ENCODE assay signal across 26 cellular contexts in the genomic region with DNA sequence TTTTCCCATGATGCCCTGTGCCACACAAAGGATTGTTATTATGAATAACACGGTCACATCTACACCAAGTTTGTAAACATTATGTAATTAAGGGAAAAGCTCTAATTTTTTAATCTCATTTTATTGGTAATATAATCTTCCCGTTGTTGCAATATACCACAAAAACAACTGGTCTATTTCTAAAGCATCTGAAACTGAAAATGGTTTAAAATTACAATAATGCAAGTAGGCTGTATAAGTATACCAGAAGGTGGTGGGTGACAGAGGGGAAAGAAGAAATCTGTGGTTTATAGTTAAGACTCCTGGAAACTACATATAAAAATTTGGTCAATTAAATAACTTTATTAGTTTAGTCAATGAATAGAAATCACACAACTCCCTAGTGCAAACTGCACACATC. TPM values are rescaled to one million over a fixed set of nuclear protein-coding genes. Genes with fewer than 3 reads are reported as not detected.
DNase-seq lines count a peak whose midpoint lies in the region; ATAC-seq and TF ChIP-seq lines count a peak whose summit lies in the region.
"Had no signal": no experiment of that assay in that cellular context is flagged by ENCODE, and none has a peak within 500 bp of the region (broad histone marks: within the 10 kb centered on the region; RNA-seq: fewer than 3 reads in every experiment).

No MANE protein-coding gene starts in this region.

- H3K27me3 Mint-ChIP-seq in T-helper 1 cell treated with Interleukin-12 subunit alpha and Interleukin-12 subunit beta and Interleukin-4 antibody, amounts not matched to agents 30 μg/mL and 1 μg/mL, for 36 hours (ENCODE audit: low read depth), result no peaks in the 10 kb centered on the region
- no peaks in the 10 kb centered on the region for H3K27me3 Mint-ChIP-seq in central memory CD8-positive, alpha-beta T cell
- H3K27me3 Mint-ChIP-seq: naive thymus-derived CD4-positive, alpha-beta T cell; type B pancreatic cell had no signal

- no peak for ATAC-seq in central memory CD8-positive, alpha-beta T cell (replicated peaks; ENCODE audit: extremely low read depth, poor library complexity, severe bottlenecking)
- ATAC-seq in GM18861 (IDR thresholded peaks at IDR 0.05; ENCODE audit: unreplicated experiment), result no peak
- ATAC-seq in HG03108 (IDR thresholded peaks at IDR 0.05; ENCODE audit: unreplicated experiment), result no peak
- ATAC-seq: foreskin keratinocyte; HepG2; left lung; naive thymus-derived CD4-positive, alpha-beta T cell; right cardiac atrium had no signal

- POLR2A ChIA-PET in OCI-LY7 (lab: Charles Lee), result interaction anchor here (0.5 to 1.2 kb wide), 2 partner anchors 37 to 38 kb away, joined by 4 read pairs; no protein-coding TSS in a partner anchor

- H3K4me2 ChIP-seq in OCI-LY7 (ENCODE audit: low read length), result peak overlapping the region; percentile 86

- peak overlapping the region; percentile 59 for H3K27ac ChIP-seq in OCI-LY7 (ENCODE audit: low read depth, low read length, poor library complexity, severe bottlenecking)
- H3K27ac ChIP-seq: 22Rv1, foreskin keratinocyte, HL-60, left lung had no signal

- H3K36me3 ChIP-seq in OCI-LY7 (ENCODE audit: insufficient read depth, low read length), result peaks cover 43% of the 10 kb centered on the region
- H3K36me3 ChIP-seq: left lung had no signal

- peaks cover 6% of the 10 kb centered on the region for H3K9me3 Mint-ChIP-seq in T-helper 1 cell treated with Interleukin-12 subunit alpha and Interleukin-12 subunit beta and Interleukin-4 antibody, amounts not matched to agents 30 μg/mL and 1 μg/mL, for 36 hours
- H3K9me3 Mint-ChIP-seq in central memory CD8-positive, alpha-beta T cell, result peaks cover under 1% of the 10 kb centered on the region

- no peak for DNase-seq in T-helper 1 cell
- DNase-seq in OCI-LY7 (ENCODE audit: low spot score), result no peak
- DNase-seq in central memory CD8-positive, alpha-beta T cell (ENCODE audit: low spot score in 2 of 2), result no peak
- no peak for DNase-seq in NCI-H146 (lab: John Stamatoyannopoulos, UW)
- DNase-seq: AML-193; cerebellar nuclear complex; COR-L47; H9; left lung; naive thymus-derived CD4-positive, alpha-beta T cell; NCI-H1694; NCI-H526 treated with DMSO at 0.1 percent for 48 hours; OCI-M1; right cardiac atrium; stimulated activated CD4-positive, alpha-beta T cell treated with anti-CD3 and anti-CD28 coated beads, Interleukin-12 subunit alpha, Interleukin-12 subunit beta, amount 100 ng/mL, for 4 hours; stimulated activated CD4-positive, alpha-beta T cell treated with anti-CD3 and anti-CD28 coated beads, Interleukin-4, amount 100 ng/mL, for 4 hours had no signal

- no peaks in the 10 kb centered on the region for H3K9me2 ChIP-seq in OCI-LY7 (ENCODE audit: insufficient read depth, low read length)

- TF ChIP-seq CTCF in OCI-LY7 (conservative IDR thresholded peaks at IDR 0.05; ENCODE audit: low read length), result no peak

- peaks cover 43% of the 10 kb centered on the region for H4K20me1 ChIP-seq in OCI-LY7 (ENCODE audit: insufficient read depth, low read length)

- peak overlapping the region; percentile 39 for H3K4me3 Mint-ChIP-seq in T-helper 1 cell treated with Interleukin-12 subunit alpha and Interleukin-12 subunit beta and Interleukin-4 antibody, amounts not matched to agents 30 μg/mL and 1 μg/mL, for 36 hours
- H3K4me3 Mint-ChIP-seq in central memory CD8-positive, alpha-beta T cell, result peak overlapping the region; percentile 100
- H3K4me3 Mint-ChIP-seq: activated naive CD4-positive, alpha-beta T cell treated with anti-CD3 and anti-CD28 coated beads for 36 hours; H9; type B pancreatic cell had no signal

- intact Hi-C loops in OCI-LY7 (cut with micrococcal nuclease; ENCODE audit: unreplicated experiment), result no loop called here

- CTCF ChIA-PET in OCI-LY7 (lab: Charles Lee; ENCODE audit: unreplicated experiment), result no interaction called here

- peaks cover 95% of the 10 kb centered on the region for H3K79me2 ChIP-seq in OCI-LY7 (ENCODE audit: insufficient read depth, low read depth, low read length)

- H3K9me3 ChIP-seq in OCI-LY7 (ENCODE audit: low read length), result peaks cover 10% of the 10 kb centered on the region; the same call in 1 of the 2 replicates
- H3K9me3 ChIP-seq: left lung had no signal

- H3K4me1 Mint-ChIP-seq in T-helper 1 cell treated with Interleukin-12 subunit alpha and Interleukin-12 subunit beta and Interleukin-4 antibody, amounts not matched to agents 30 μg/mL and 1 μg/mL, for 36 hours (ENCODE audit: low read depth), result peaks cover 58% of the 10 kb centered on the region
- H3K4me1 Mint-ChIP-seq in central memory CD8-positive, alpha-beta T cell, result peaks cover 71% of the 10 kb centered on the region

- no peak overlapping the region for H2AFZ ChIP-seq in OCI-LY7 (ENCODE audit: low read length)

- no TSS peak for BruUV-seq in OCI-LY7 (replicated peaks; lab: Mats Ljungman, UMichigan)

- peak overlapping the region; percentile 83 for H3K27ac Mint-ChIP-seq in T-helper 1 cell treated with Interleukin-12 subunit alpha and Interleukin-12 subunit beta and Interleukin-4 antibody, amounts not matched to agents 30 μg/mL and 1 μg/mL, for 36 hours
- peak overlapping the region; percentile 79 for H3K27ac Mint-ChIP-seq in central memory CD8-positive, alpha-beta T cell (ENCODE audit: low read depth)
- H3K27ac Mint-ChIP-seq: activated naive CD4-positive, alpha-beta T cell treated with anti-CD3 and anti-CD28 coated beads for 36 hours; H9; type B pancreatic cell had no signal

- H3K36me3 Mint-ChIP-seq in T-helper 1 cell treated with Interleukin-12 subunit alpha and Interleukin-12 subunit beta and Interleukin-4 antibody, amounts not matched to agents 30 μg/mL and 1 μg/mL, for 36 hours (ENCODE audit: low read depth), result peaks cover 38% of the 10 kb centered on the region
- H3K36me3 Mint-ChIP-seq in central memory CD8-positive, alpha-beta T cell (ENCODE audit: insufficient read depth), result peaks cover 23% of the 10 kb centered on the region

- H3K4me3 ChIP-seq in GM08714 (ENCODE audit: low read length), result peak overlapping the region; percentile 73; the same call in 1 of the 2 replicates
- H3K4me3 ChIP-seq in OCI-LY7 (ENCODE audit: low read depth, low read length, poor library complexity, severe bottlenecking), result peak overlapping the region; percentile 85
- H3K4me3 ChIP-seq: left lung had no signal

- peaks cover 37% of the 10 kb centered on the region for H3K4me1 ChIP-seq in OCI-LY7 (ENCODE audit: insufficient read depth, low read length, poor library complexity, severe bottlenecking)

RNA-seq across cellular contexts. Expression of a gene that starts 5.2 kb away (rescaled TPM):
- total RNA-seq in OCI-LY7 (2014; rRNA removed; shearing (Covaris generic)), result 26.7 and 28.7 TPM in 2 replicates
- 43.3 and 45.2 TPM in 2 replicates for total RNA-seq in OCI-LY7 (2022)
